In genomic region chr15:73573572-73573971, GRCh38 we compare ENCODE assay signal across 13 cellular contexts. TPM values are rescaled to one million over a fixed set of nuclear protein-coding genes. Genes with fewer than 3 reads are reported as not detected.
DNase-seq lines count a peak whose midpoint lies in the region; ATAC-seq and TF ChIP-seq lines count a peak whose summit lies in the region.
"Had no signal": no experiment of that assay in that cellular context is flagged by ENCODE, and none has a peak within 500 bp of the region (broad histone marks: within the 10 kb centered on the region; RNA-seq: fewer than 3 reads in every experiment).

No MANE protein-coding gene starts in this region.

- H3K4me1 ChIP-seq in RWPE2 (ENCODE audit: insufficient read depth, poor library complexity, severe bottlenecking): peaks cover 36% of the 10 kb centered on the region
- H3K4me1 ChIP-seq in CD8-positive, alpha-beta memory T cell (ENCODE audit: insufficient read depth, low read length): no peaks in the 10 kb centered on the region

- ATAC-seq in RWPE2 (ENCODE audit: low read depth): peak; percentile 77
- no peak for ATAC-seq in HG02642 (IDR thresholded peaks at IDR 0.05; ENCODE audit: poor library complexity, unreplicated experiment)

- peaks cover 74% of the 10 kb centered on the region for H3K36me3 Mint-ChIP-seq in nephron (ENCODE audit: low read depth)
- peaks cover 7 to 84% (median 34%) of the 10 kb centered on the region in 3 donors for H3K36me3 Mint-ChIP-seq in CD8-positive, alpha-beta memory T cell

- no peak for TF ChIP-seq CTCF in RWPE2 (IDR thresholded peaks at IDR 0.05; ENCODE audit: poor library complexity, severe bottlenecking)
- no peak for TF ChIP-seq CTCF in fibroblast of pulmonary artery (IDR thresholded peaks at IDR 0.05; ENCODE audit: low read length, missing control alignments)
- no peak for TF ChIP-seq CTCF in nephron (IDR thresholded peaks at IDR 0.05; ENCODE audit: unreplicated experiment in 3 of 3)

- H3K27me3 Mint-ChIP-seq in nephron (ENCODE audit: low read depth): no peaks in the 10 kb centered on the region
- no peaks in the 10 kb centered on the region for H3K27me3 Mint-ChIP-seq in CD8-positive, alpha-beta memory T cell
- H3K27me3 Mint-ChIP-seq: activated naive CD4-positive, alpha-beta T cell treated with anti-CD3 and anti-CD28 coated beads, Interleukin-2, amount 50 U/mL, for 24 hours had no signal

- H3K4me3 ChIP-seq in RWPE2 (ENCODE audit: severe bottlenecking) (no peak overlapping the region), fibroblast of pulmonary artery (replicated peaks; ENCODE audit: low read depth, low read length) (no peak overlapping the region)
- H3K4me3 ChIP-seq in CD8-positive, alpha-beta memory T cell (ENCODE audit: low read length): no peak overlapping the region
- H3K4me3 ChIP-seq: lung had no signal

- DNase-seq in DMS53 (lab: John Stamatoyannopoulos, UW) (peak; percentile 71), RWPE2 (ENCODE audit: low spot score) (peak; percentile 89), fibroblast of pulmonary artery (ENCODE audit: low read depth) (peak; percentile 99), anterior cingulate cortex (lab: John Stamatoyannopoulos, UW) (no peak), SIG-M5 treated with dmso at 0.1 percent for 504 hours (lab: John Stamatoyannopoulos, UW; ENCODE audit: unreplicated experiment) (no peak)
- DNase-seq in CD8-positive, alpha-beta memory T cell: no peak
- DNase-seq: activated CD4-positive, alpha-beta T cell treated with anti-CD3 and anti-CD28 coated beads for 1 hour; NCI-H1694; retina had no signal

- POLR2A ChIA-PET in CD8-positive, alpha-beta memory T cell (lab: Charles Lee): no interaction called here

- peaks cover 79% of the 10 kb centered on the region for H3K36me3 ChIP-seq in RWPE2 (ENCODE audit: low read depth)
- H3K36me3 ChIP-seq in CD8-positive, alpha-beta memory T cell (ENCODE audit: insufficient read depth, low read length): peaks cover 14% of the 10 kb centered on the region

- H3K4me1 Mint-ChIP-seq in nephron: peaks cover 18% of the 10 kb centered on the region
- H3K4me1 Mint-ChIP-seq in CD8-positive, alpha-beta memory T cell: no peaks in the 10 kb centered on the region
- H3K4me1 Mint-ChIP-seq: activated naive CD4-positive, alpha-beta T cell treated with anti-CD3 and anti-CD28 coated beads, Interleukin-2, amount 50 U/mL, for 24 hours had no signal

- H3K27ac Mint-ChIP-seq in nephron: peak overlapping the region in 2 of 3 experiments; percentile 27 to 31
- no peak overlapping the region for H3K27ac Mint-ChIP-seq in CD8-positive, alpha-beta memory T cell
- H3K27ac Mint-ChIP-seq: activated naive CD4-positive, alpha-beta T cell treated with anti-CD3 and anti-CD28 coated beads, Interleukin-2, amount 50 U/mL, for 24 hours had no signal

- no peaks in the 10 kb centered on the region for H3K9me3 ChIP-seq in RWPE2 (ENCODE audit: severe bottlenecking)
- H3K9me3 ChIP-seq in CD8-positive, alpha-beta memory T cell (ENCODE audit: low read length): no peaks in the 10 kb centered on the region

- CTCF ChIA-PET in CD8-positive, alpha-beta memory T cell (lab: Charles Lee): interaction anchor here (1.1 kb wide), 1 partner anchor 28 kb away, joined by 3 read pairs; no protein-coding TSS in a partner anchor

- no peaks in the 10 kb centered on the region for H3K9me3 Mint-ChIP-seq in nephron
- H3K9me3 Mint-ChIP-seq in CD8-positive, alpha-beta memory T cell: no peaks in the 10 kb centered on the region
- H3K9me3 Mint-ChIP-seq: activated naive CD4-positive, alpha-beta T cell treated with anti-CD3 and anti-CD28 coated beads, Interleukin-2, amount 50 U/mL, for 24 hours had no signal

- H3K27me3 ChIP-seq in RWPE2 (ENCODE audit: insufficient read depth, poor library complexity, severe bottlenecking): no peaks in the 10 kb centered on the region
- H3K27me3 ChIP-seq in CD8-positive, alpha-beta memory T cell (ENCODE audit: insufficient read depth, low read length, poor library complexity, severe bottlenecking): no peaks in the 10 kb centered on the region

- no peak overlapping the region for H3K4me3 Mint-ChIP-seq in nephron
- no peak overlapping the region for H3K4me3 Mint-ChIP-seq in CD8-positive, alpha-beta memory T cell
- H3K4me3 Mint-ChIP-seq: activated naive CD4-positive, alpha-beta T cell treated with anti-CD3 and anti-CD28 coated beads, Interleukin-2, amount 50 U/mL, for 24 hours had no signal

- H3K27ac ChIP-seq in RWPE2 (ENCODE audit: poor library complexity, severe bottlenecking): peak overlapping the region; percentile 61
- no peak overlapping the region for H3K27ac ChIP-seq in CD8-positive, alpha-beta memory T cell (ENCODE audit: low read depth, low read length)

RNA-seq across cellular contexts. Expression of gene NPTN, which starts 59.6 kb away (rescaled TPM):
- total RNA-seq in CD8-positive, alpha-beta memory T cell: 10 to 100 TPM; 55.8 to 58.5 TPM
- polyA plus RNA-seq in CD8-positive, alpha-beta memory T cell: 46.1 TPM

Comparison
In these comparisons a context has a peak if more than half of its experiments do, and no peak if none do; other contexts are left out.
1. DNase-seq: peak in DMS53 (single experiment), RWPE2 (single experiment) and fibroblast of pulmonary artery (single experiment); none in anterior cingulate cortex (0 of 58), SIG-M5 treated with dmso at 0.1 percent for 504 hours (single experiment) and CD8-positive, alpha-beta memory T cell (0 of 5).
2. H3K27ac Mint-ChIP-seq: peak in nephron (2 of 3); none in CD8-positive, alpha-beta memory T cell (0 of 8).